Comparison of ENCODE assay signal across 8 cellular contexts in the genomic region with DNA sequence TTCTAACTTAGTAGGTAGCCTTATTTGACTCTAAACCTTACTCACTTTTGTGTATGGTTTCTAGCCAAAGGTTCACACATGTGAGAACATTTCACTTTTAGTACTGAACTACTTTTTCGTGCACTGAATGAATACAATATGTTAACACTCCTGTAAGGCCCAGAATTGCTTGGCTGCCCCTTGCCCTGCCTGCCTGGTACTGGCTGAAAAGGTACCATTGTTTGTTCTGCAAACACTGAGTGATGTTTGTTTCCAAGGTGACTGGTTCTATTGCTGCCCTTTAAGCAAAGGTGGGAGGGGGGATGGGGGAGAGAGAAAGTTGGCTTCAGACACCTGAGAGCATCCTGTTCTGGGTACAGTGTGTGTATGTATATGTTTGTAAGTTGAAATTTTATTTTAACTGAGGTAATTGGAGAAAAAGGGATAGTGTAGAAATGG. TPM values are rescaled to one million over a fixed set of nuclear protein-coding genes. Genes with fewer than 3 reads are reported as not detected.
DNase-seq lines count a peak whose midpoint lies in the region; TF ChIP-seq lines count a peak whose summit lies in the region.

No MANE protein-coding gene starts in this region.

- intact Hi-C loops in esophagus muscularis mucosa (cut with DNase I) (loop anchor here (5.0 kb wide), 1 partner anchor 33 kb away; no protein-coding TSS in a partner anchor), ovary (cut with DNase I) (no loop called here)

- H3K9me3 ChIP-seq in esophagus muscularis mucosa (no peaks in the 10 kb centered on the region), skeletal muscle satellite cell (replicated peaks; ENCODE audit: low read length) (no peaks in the 10 kb centered on the region), ovary (no peaks in the 10 kb centered on the region)

- DNase-seq in DMS 273 (lab: John Stamatoyannopoulos, UW; ENCODE audit: unreplicated experiment) (peak; percentile 22), DMS 273 treated with DMSO at 0.1 percent for 48 hours (lab: John Stamatoyannopoulos, UW) (no peak), SHP77 (lab: John Stamatoyannopoulos, UW) (peak; percentile 92 to 93), esophagus muscularis mucosa (ENCODE audit: extremely low spot score) (no peak), ovary (no peak), SKM-1 treated with dmso at 0.1 percent for 144 hours (lab: John Stamatoyannopoulos, UW; ENCODE audit: unreplicated experiment) (no peak), OCI-M2 (lab: John Stamatoyannopoulos, UW; ENCODE audit: unreplicated experiment) (no peak)

- peak overlapping the region; percentile 79 for H3K4me2 ChIP-seq in skeletal muscle satellite cell (ENCODE audit: low read length)

- H3K27me3 ChIP-seq in esophagus muscularis mucosa (no peaks in the 10 kb centered on the region), skeletal muscle satellite cell (ENCODE audit: control insufficient read depth, insufficient read depth, low read length) (no peaks in the 10 kb centered on the region), ovary (no peaks in the 10 kb centered on the region)

- H3K36me3 ChIP-seq in esophagus muscularis mucosa, result no peaks in the 10 kb centered on the region
- no peaks in the 10 kb centered on the region for H3K36me3 ChIP-seq in skeletal muscle satellite cell (ENCODE audit: insufficient read depth, low read length)
- H3K36me3 ChIP-seq in ovary, result no peaks in the 10 kb centered on the region

- TF ChIP-seq EP300 in esophagus muscularis mucosa (IDR thresholded peaks at IDR 0.05), result no peak
- no peak for TF ChIP-seq EP300 in ovary (IDR thresholded peaks at IDR 0.05)

- TF ChIP-seq CTCF in esophagus muscularis mucosa (IDR thresholded peaks at IDR 0.05) (no peak), ovary (IDR thresholded peaks at IDR 0.05) (no peak)

- no peak overlapping the region for H3K4me3 ChIP-seq in esophagus muscularis mucosa
- no peak overlapping the region for H3K4me3 ChIP-seq in skeletal muscle satellite cell (ENCODE audit: low read length)
- no peak overlapping the region for H3K4me3 ChIP-seq in ovary

- H3K9ac ChIP-seq in skeletal muscle satellite cell (ENCODE audit: low read depth, low read length), result no peak overlapping the region

- TF ChIP-seq POLR2A in esophagus muscularis mucosa (IDR thresholded peaks at IDR 0.05; ENCODE audit: low read depth) (no peak), ovary (IDR thresholded peaks at IDR 0.05) (no peak)

- H3K27ac ChIP-seq in esophagus muscularis mucosa (replicated peaks in 1 of 4), result peak overlapping the region; percentile 78 to 97 (median 94)
- peak overlapping the region in 1 of 2 donors; percentile 53 for H3K27ac ChIP-seq in ovary

- WGBS in esophagus muscularis mucosa, result 57% methylated on average over 1 of the region's 1 CpG
- 71 to 79% (median 75%) methylated on average over 1 of the region's 1 CpG for WGBS in ovary, 3 donors

- H3K4me1 ChIP-seq in esophagus muscularis mucosa (peaks cover 55 to 77% (median 70%) of the 10 kb centered on the region in 4 donors), skeletal muscle satellite cell (ENCODE audit: control insufficient read depth, insufficient read depth, low read length) (peaks cover 51% of the 10 kb centered on the region), ovary (ENCODE audit: insufficient read depth) (peaks cover 2% of the 10 kb centered on the region)

RNA-seq across cellular contexts. Expression of gene RREB1, which starts 31.2 kb away (rescaled TPM):
- total RNA-seq in esophagus muscularis mucosa, result 10 to 100 TPM; 17.7 to 36.6 (median 28.8) TPM
- 14.2 and 14.7 TPM in 2 replicates for total RNA-seq in skeletal muscle satellite cell (2012; rRNA removed)
- 10 to 100 TPM; 21.1 to 64.4 (median 53.3) TPM for total RNA-seq in ovary
- polyA plus RNA-seq in ovary, result 10 to 100 TPM in 1 of 2 donors, 1 to 10 TPM in 1; 7.3 to 15.1 TPM

Comparison
In these comparisons a context has a peak if more than half of its experiments do, and no peak if none do; other contexts are left out.
1. DNase-seq: peak in DMS 273 (single experiment) and SHP77 (2 of 2); none in DMS 273 treated with DMSO at 0.1 percent for 48 hours (single experiment), esophagus muscularis mucosa (single experiment), ovary (0 of 5), SKM-1 treated with dmso at 0.1 percent for 144 hours (single experiment) and OCI-M2 (single experiment).